Comparison of ENCODE assay signal across 8 cellular contexts in genomic region chr1:199173356-199173755, GRCh38.
A peak's percentile ranks its signal among the peaks of the same experiment; 100 is the strongest.
DNase-seq lines count a peak whose midpoint lies in the region; ATAC-seq lines count a peak whose summit lies in the region.

No MANE protein-coding gene starts in this region.

- peak; percentile 96 for ATAC-seq in GM21381 (IDR thresholded peaks at IDR 0.05; ENCODE audit: unreplicated experiment)
- ATAC-seq in HG03565 (IDR thresholded peaks at IDR 0.05; ENCODE audit: unreplicated experiment): peak; percentile 95
- ATAC-seq in central memory CD8-positive, alpha-beta T cell (replicated peaks; ENCODE audit: extremely low read depth, poor library complexity, severe bottlenecking): peak; percentile 92

- H3K4me3 Mint-ChIP-seq in central memory CD8-positive, alpha-beta T cell: no peak overlapping the region

- H3K9me3 Mint-ChIP-seq in central memory CD8-positive, alpha-beta T cell: no peaks in the 10 kb centered on the region

- peak overlapping the region; percentile 79 for H3K27ac Mint-ChIP-seq in central memory CD8-positive, alpha-beta T cell (ENCODE audit: low read depth)

- intact Hi-C loops in head of caudate nucleus (cut with DNase I): no loop called here

- DNase-seq in GM04504 (ENCODE audit: low read depth): peak; percentile 6
- peak in 1 of 2 donors; percentile 29 for DNase-seq in central memory CD8-positive, alpha-beta T cell (ENCODE audit: low spot score in 2 of 2)
- DNase-seq in head of caudate nucleus: no peak
- no peak for DNase-seq in NCI-H128 (lab: John Stamatoyannopoulos, UW; ENCODE audit: unreplicated experiment)
- DNase-seq in NCI-H2081 (lab: John Stamatoyannopoulos, UW): no peak
- DNase-seq in H4 (ENCODE audit: low spot score): no peak

- H3K4me1 Mint-ChIP-seq in central memory CD8-positive, alpha-beta T cell: peaks cover 61% of the 10 kb centered on the region

- peaks cover 6% of the 10 kb centered on the region for H3K36me3 Mint-ChIP-seq in central memory CD8-positive, alpha-beta T cell (ENCODE audit: insufficient read depth)

- H3K27me3 Mint-ChIP-seq in central memory CD8-positive, alpha-beta T cell: no peaks in the 10 kb centered on the region
